ENCODE assay signal across 1 cellular context in genomic region chr12:53324113-53324778, GRCh38.
TF ChIP-seq lines count a peak whose summit lies in the region.

No MANE protein-coding gene starts in this region.

TF ChIP-seq in GM12878, 131 proteins besides CTCF, POLR2A, EP300 and RAD21 (continues in another document):
- TF ChIP-seq JUND (IDR thresholded peaks at IDR 0.05; ENCODE audit: low read depth, low read length) (no peak), IRF3 (IDR thresholded peaks at IDR 0.05) (no peak), IRF4 (IDR thresholded peaks at IDR 0.05; ENCODE audit: low read depth, low read length) (no peak), PML (IDR thresholded peaks at IDR 0.05; ENCODE audit: low read length) (no peak; the same call in 1 of the 2 replicates), ZNF274 (IDR thresholded peaks at IDR 0.05; ENCODE audit: insufficient read depth, insufficient read length) (no peak), MTA2 (IDR thresholded peaks at IDR 0.05; ENCODE audit: low read depth) (peak; percentile 41; the same call in 1 of the 2 replicates), PAX8 (IDR thresholded peaks at IDR 0.05) (no peak), POLR2AphosphoS5 (IDR thresholded peaks at IDR 0.05; ENCODE audit: low read length) (no peak), NFXL1 (IDR thresholded peaks at IDR 0.05; ENCODE audit: borderline replicate concordance) (no peak), STAT1 (conservative IDR thresholded peaks at IDR 0.05) (no peak), FOS (IDR thresholded peaks at IDR 0.05; ENCODE audit: borderline replicate concordance, extremely low read depth, insufficient read length) (no peak), HDAC2 (IDR thresholded peaks at IDR 0.05) (no peak), EED (IDR thresholded peaks at IDR 0.05; ENCODE audit: low read depth) (peak; percentile 35), ZNF24 (IDR thresholded peaks at IDR 0.05) (no peak), EZH2 (IDR thresholded peaks at IDR 0.05; ENCODE audit: borderline replicate concordance, control insufficient read depth, low read depth, low read length) (no peak), ETV6 (conservative IDR thresholded peaks at IDR 0.05 in 1 of 2, IDR thresholded peaks at IDR 0.05 in 1 of 2; ENCODE audit: borderline replicate concordance in 1 of 2, low read depth in 1 of 2) (no peak), IKZF2 (IDR thresholded peaks at IDR 0.05) (peak; percentile 50 to 57), RAD51 (IDR thresholded peaks at IDR 0.05) (no peak), HDGF (IDR thresholded peaks at IDR 0.05) (no peak; the same call in 1 of the 2 replicates), RELB (IDR thresholded peaks at IDR 0.05; ENCODE audit: low read depth) (0 out of 2 replicates have a peak, but pooled peaks have one; percentile 11), MEF2B (IDR thresholded peaks at IDR 0.05; ENCODE audit: partially characterized antibody, poor library complexity, severe bottlenecking) (no peak), MXI1 (IDR thresholded peaks at IDR 0.05; ENCODE audit: low read depth, low read length) (no peak), CBX3 (IDR thresholded peaks at IDR 0.05; ENCODE audit: borderline replicate concordance, low read depth) (no peak), TBL1XR1 (IDR thresholded peaks at IDR 0.05; ENCODE audit: low read depth, low read length) (no peak; the same call in 1 of the 2 replicates), ZSCAN29 (IDR thresholded peaks at IDR 0.05) (no peak), SPI1 (IDR thresholded peaks at IDR 0.05; ENCODE audit: borderline replicate concordance, insufficient read depth, low read depth, low read length) (peak; percentile 98), ZNF217 (IDR thresholded peaks at IDR 0.05) (no peak), ZBTB4 (CRISPR knock-in tag; IDR thresholded peaks at IDR 0.05) (no peak), GATAD2B (conservative IDR thresholded peaks at IDR 0.05; ENCODE audit: low read depth) (no peak), BMI1 (IDR thresholded peaks at IDR 0.05; ENCODE audit: borderline replicate concordance) (no peak), ZZZ3 (IDR thresholded peaks at IDR 0.05; ENCODE audit: control insufficient read depth, insufficient read length, low read depth) (no peak), PBX3 (IDR thresholded peaks at IDR 0.05; ENCODE audit: insufficient replicate concordance, low read depth, low read length) (peak; percentile 77), NFIC (IDR thresholded peaks at IDR 0.05; ENCODE audit: low read depth, low read length) (no peak), E2F8 (IDR thresholded peaks at IDR 0.05; ENCODE audit: low read depth, partially characterized antibody) (no peak), SKIL (IDR thresholded peaks at IDR 0.05; ENCODE audit: low read depth, poor library complexity, severe bottlenecking) (peak; percentile 44), ELK1 (IDR thresholded peaks at IDR 0.05; ENCODE audit: low read depth, low read length) (no peak), SMARCA5 (IDR thresholded peaks at IDR 0.05) (no peak), CEBPZ (IDR thresholded peaks at IDR 0.05; ENCODE audit: low read depth, low read length) (no peak), SUPT20H (IDR thresholded peaks at IDR 0.05; ENCODE audit: borderline replicate concordance, control insufficient read depth, low read depth, low read length) (no peak), ZNF384 (IDR thresholded peaks at IDR 0.05; ENCODE audit: borderline replicate concordance, low read depth, low read length) (no peak), PKNOX1 (IDR thresholded peaks at IDR 0.05) (peak; percentile 93), POLR2AphosphoS2 (IDR thresholded peaks at IDR 0.05; ENCODE audit: low read depth, low read length) (no peak), USF1 (IDR thresholded peaks at IDR 0.05; ENCODE audit: borderline replicate concordance, extremely low read length, insufficient read depth, low read depth, low read length) (no peak), MAX (IDR thresholded peaks at IDR 0.05; ENCODE audit: low read depth, low read length) (no peak), RELA (IDR thresholded peaks at IDR 0.05; ENCODE audit: borderline replicate concordance, partially characterized antibody) (no peak), SIN3A (IDR thresholded peaks at IDR 0.05; ENCODE audit: low read depth, low read length) (0 out of 2 replicates have a peak, but pooled peaks have one; percentile 80)
